Comparison of ENCODE assay signal across 22 cellular contexts in the genomic region with DNA sequence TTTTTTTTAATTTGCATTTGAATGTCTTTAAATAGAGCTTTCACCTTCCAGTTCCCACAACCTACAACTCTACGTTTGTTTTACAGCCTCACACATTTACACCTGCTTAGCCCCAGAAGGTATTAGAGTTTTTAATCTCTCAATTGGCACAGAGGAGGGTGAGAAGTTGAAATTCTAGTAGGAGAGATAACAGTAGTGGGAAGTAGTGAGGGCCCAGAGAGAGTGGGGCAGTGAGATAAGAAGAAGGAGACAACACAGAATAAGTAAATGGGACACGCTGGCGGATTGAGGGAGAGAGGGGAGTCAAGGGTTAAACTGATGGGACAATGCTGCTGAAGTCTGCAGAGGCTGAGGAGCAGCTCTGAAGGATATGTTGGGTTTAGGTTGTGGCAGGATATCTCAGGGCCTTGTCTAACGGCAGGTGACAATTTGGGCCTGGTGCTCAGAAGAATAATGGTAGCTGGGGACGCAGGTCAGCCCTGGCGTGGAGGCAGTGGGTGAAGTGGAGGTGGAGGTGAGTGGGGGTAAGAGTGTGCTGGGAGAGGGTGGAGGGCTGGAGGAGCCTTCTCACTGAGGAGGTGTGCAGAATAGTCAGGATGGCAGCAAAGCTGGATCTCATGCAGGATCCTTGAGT.
A peak's percentile ranks its signal among the peaks of the same experiment; 100 is the strongest.
DNase-seq lines count a peak whose midpoint lies in the region; ATAC-seq, FAIRE-seq and TF ChIP-seq lines count a peak whose summit lies in the region.
"Had no signal": no experiment of that assay in that cellular context is flagged by ENCODE, and none has a peak within 500 bp of the region (broad histone marks: within the 10 kb centered on the region; RNA-seq: fewer than 3 reads in every experiment).

No MANE protein-coding gene starts in this region.

- H3K9me3 ChIP-seq in K562 (replicated peaks; ENCODE audit: control insufficient read depth, insufficient read depth, low read depth, low read length) = no peaks in the 10 kb centered on the region

- H3K36me3 ChIP-seq in K562 (ENCODE audit: control insufficient read depth, insufficient read depth, low read length) (no peaks in the 10 kb centered on the region), mesendoderm (ENCODE audit: control insufficient read depth, insufficient read depth, low read length) (no peaks in the 10 kb centered on the region)

- no peak for TF ChIP-seq POLR2A in K562 (conservative IDR thresholded peaks at IDR 0.05)

- H3K27me3 ChIP-seq in K562 (ENCODE audit: control insufficient read depth in 2 of 2, insufficient read depth in 2 of 2, low read length in 2 of 2) (peaks cover 2 to 16% of the 10 kb centered on the region in 2 experiments; a peak in 4 of 5 replicates), mesendoderm (ENCODE audit: insufficient read depth, low read length, poor library complexity) (peaks cover 2% of the 10 kb centered on the region)

- no peak overlapping the region for H3K56ac ChIP-seq in mesendoderm (ENCODE audit: low read length)

- H3K9ac ChIP-seq in K562 (ENCODE audit: insufficient read depth in 1 of 2, low read depth in 2 of 2, low read length in 2 of 2) (no peak overlapping the region), mesendoderm (ENCODE audit: low read length) (no peak overlapping the region)
- H3K9ac ChIP-seq: KMS-11 had no signal

- no peak overlapping the region for H4K8ac ChIP-seq in mesendoderm (ENCODE audit: low read depth, low read length)

- H2BK5ac ChIP-seq in mesendoderm (ENCODE audit: low read length) = no peak overlapping the region

- 8% methylated on average over 6 of the region's 6 CpGs for WGBS in K562 (ENCODE audit: insufficient coverage, low coverage, missing lambda C conversion rate)
- WGBS in mesendoderm (ENCODE audit: extremely low coverage, insufficient coverage, low lambda C conversion rate) = no CpG with 5 or more reads among the region's 6 CpGs

- H2AFZ ChIP-seq in K562 (ENCODE audit: low read depth, low read length) = peak overlapping the region; percentile 63; the same call in 1 of the 2 replicates

- in situ Hi-C loops in K562 (cut with MboI) = no loop called here

- peak overlapping the region; percentile 58 for H3K4me2 ChIP-seq in K562 (ENCODE audit: insufficient read depth, low read length)
- no peak overlapping the region for H3K4me2 ChIP-seq in mesendoderm (ENCODE audit: low read length)
- H3K4me2 ChIP-seq: KMS-11 had no signal

- H3K27ac ChIP-seq in K562 (ENCODE audit: extremely low read depth, low read depth, low read length) (no peak overlapping the region; the same call in 2 of the 3 replicates), mesendoderm (ENCODE audit: low read depth, low read length) (no peak overlapping the region)
- H3K27ac ChIP-seq: KMS-11, SK-N-MC had no signal

- POLR2A ChIA-PET in K562 (lab: Yijun Ruan, JAX) = interaction anchor here (1.0 to 2.2 kb wide), 5 partner anchors 11 to 22 kb away, joined by 3 to 9 read pairs (median 4); no protein-coding TSS in a partner anchor

- BruUV-seq in K562 (replicated peaks; lab: Mats Ljungman, UMichigan) = no TSS peak

- no peaks in the 10 kb centered on the region for H3K79me2 ChIP-seq in K562 (ENCODE audit: control insufficient read depth, insufficient read depth, low read length)
- H3K79me2 ChIP-seq in mesendoderm (ENCODE audit: control insufficient read depth, insufficient read depth, low read length) = no peaks in the 10 kb centered on the region

- H4K20me1 ChIP-seq in K562 (replicated peaks; ENCODE audit: control insufficient read depth, insufficient read depth, low read length) = no peaks in the 10 kb centered on the region

- no peak for TF ChIP-seq CTCF in K562 (IDR thresholded peaks at IDR 0.05 in 2 of 3, conservative IDR thresholded peaks at IDR 0.05 in 1 of 3; ENCODE audit: insufficient read depth in 2 of 3, low read depth in 1 of 3, low read length in 3 of 3)

- ATAC-seq in K562 = peak; percentile 67
- ATAC-seq in sciatic nerve = no peak
- ATAC-seq: CD8-positive, alpha-beta T cell had no signal

- H3K4ac ChIP-seq in mesendoderm (ENCODE audit: low read depth, low read length) = no peak overlapping the region

- no peak overlapping the region for H3K18ac ChIP-seq in mesendoderm (ENCODE audit: low read length)

- H3K4me1 ChIP-seq in K562 (replicated peaks in 1 of 2; ENCODE audit: control insufficient read depth in 2 of 2, insufficient read depth in 2 of 2, low read length in 2 of 2) (peaks cover 14 to 32% of the 10 kb centered on the region in 2 experiments; a peak in 4 of 5 replicates), mesendoderm (ENCODE audit: control insufficient read depth, low read depth, low read length) (peaks cover 15% of the 10 kb centered on the region)

- DNase-seq in CMK (ENCODE audit: low read depth) (peak; percentile 49), OCI-M1 (lab: John Stamatoyannopoulos, UW) (peak; percentile 92), K562 (ENCODE audit: extremely low read depth in 1 of 4, low spot score in 3 of 4) (peak; percentile 38 to 75 (median 57)), mesendoderm (peak; percentile 81), sciatic nerve (ENCODE audit: low spot score) (no peak), HTR-8/SVneo (ENCODE audit: insufficient read length, low spot score) (no peak), RPMI8226 (no peak), SIG-M5 (lab: John Stamatoyannopoulos, UW) (no peak)
- DNase-seq: 8988T; Calu3; CD8-positive, alpha-beta T cell; DMS153; GDM1; NCI-H1105; NCI-H2029 treated with DMSO at 0.1 percent for 48 hours; NCI-H226; NCI-H510A treated with DMSO at 0.1 percent for 48 hours; NCI-H774; SHP77 had no signal

- no peak overlapping the region for H2AK5ac ChIP-seq in mesendoderm (ENCODE audit: low read length)

- H3K23ac ChIP-seq in mesendoderm (ENCODE audit: low read length) = no peak overlapping the region

- H3K9me1 ChIP-seq in K562 (ENCODE audit: control insufficient read depth, insufficient read depth, low read length) = no peaks in the 10 kb centered on the region

- H2BK15ac ChIP-seq in mesendoderm (replicated peaks; ENCODE audit: low read depth) = no peak overlapping the region

- FAIRE-seq in K562 (lab: Jason Lieb, UNC) (peak; percentile 66), HTR-8/SVneo (lab: Jason Lieb, UNC) (no peak)
- FAIRE-seq: H54 had no signal

- H3K4me3 ChIP-seq in K562 (no peak overlapping the region), mesendoderm (ENCODE audit: low read length) (no peak overlapping the region)
- H3K4me3 ChIP-seq: SK-N-MC had no signal

- intact Hi-C loops in K562 (cut with micrococcal nuclease) (no loop called here), sciatic nerve (cut with DNase I) (no loop called here)

- TF ChIP-seq RAD21 in K562 (CRISPR knock-in tag; conservative IDR thresholded peaks at IDR 0.05 in 1 of 2, IDR thresholded peaks at IDR 0.05 in 1 of 2) = no peak

- H3K79me1 ChIP-seq in mesendoderm (ENCODE audit: low read length) = no peaks in the 10 kb centered on the region

- TF ChIP-seq EP300 in K562 (IDR thresholded peaks at IDR 0.05; ENCODE audit: low read length) = peak; percentile 74; the same call in 1 of the 2 replicates

- CTCF ChIA-PET in K562 (lab: Yijun Ruan, JAX; ENCODE audit: low intra/inter-chr PET ratio) = no interaction called here

- H4K5ac ChIP-seq in mesendoderm (ENCODE audit: low read length) = no peak overlapping the region

- no peak overlapping the region for H2BK120ac ChIP-seq in mesendoderm (ENCODE audit: low read depth, low read length)

TF ChIP-seq in K562, 482 proteins besides CTCF, POLR2A, EP300 and RAD21 (continues in another document):
- TF ChIP-seq CREM (IDR thresholded peaks at IDR 0.05; ENCODE audit: low read depth) = no peak
- no peak for TF ChIP-seq ZNF707 (CRISPR knock-in tag; conservative IDR thresholded peaks at IDR 0.05)
- TF ChIP-seq, protein P1, sequence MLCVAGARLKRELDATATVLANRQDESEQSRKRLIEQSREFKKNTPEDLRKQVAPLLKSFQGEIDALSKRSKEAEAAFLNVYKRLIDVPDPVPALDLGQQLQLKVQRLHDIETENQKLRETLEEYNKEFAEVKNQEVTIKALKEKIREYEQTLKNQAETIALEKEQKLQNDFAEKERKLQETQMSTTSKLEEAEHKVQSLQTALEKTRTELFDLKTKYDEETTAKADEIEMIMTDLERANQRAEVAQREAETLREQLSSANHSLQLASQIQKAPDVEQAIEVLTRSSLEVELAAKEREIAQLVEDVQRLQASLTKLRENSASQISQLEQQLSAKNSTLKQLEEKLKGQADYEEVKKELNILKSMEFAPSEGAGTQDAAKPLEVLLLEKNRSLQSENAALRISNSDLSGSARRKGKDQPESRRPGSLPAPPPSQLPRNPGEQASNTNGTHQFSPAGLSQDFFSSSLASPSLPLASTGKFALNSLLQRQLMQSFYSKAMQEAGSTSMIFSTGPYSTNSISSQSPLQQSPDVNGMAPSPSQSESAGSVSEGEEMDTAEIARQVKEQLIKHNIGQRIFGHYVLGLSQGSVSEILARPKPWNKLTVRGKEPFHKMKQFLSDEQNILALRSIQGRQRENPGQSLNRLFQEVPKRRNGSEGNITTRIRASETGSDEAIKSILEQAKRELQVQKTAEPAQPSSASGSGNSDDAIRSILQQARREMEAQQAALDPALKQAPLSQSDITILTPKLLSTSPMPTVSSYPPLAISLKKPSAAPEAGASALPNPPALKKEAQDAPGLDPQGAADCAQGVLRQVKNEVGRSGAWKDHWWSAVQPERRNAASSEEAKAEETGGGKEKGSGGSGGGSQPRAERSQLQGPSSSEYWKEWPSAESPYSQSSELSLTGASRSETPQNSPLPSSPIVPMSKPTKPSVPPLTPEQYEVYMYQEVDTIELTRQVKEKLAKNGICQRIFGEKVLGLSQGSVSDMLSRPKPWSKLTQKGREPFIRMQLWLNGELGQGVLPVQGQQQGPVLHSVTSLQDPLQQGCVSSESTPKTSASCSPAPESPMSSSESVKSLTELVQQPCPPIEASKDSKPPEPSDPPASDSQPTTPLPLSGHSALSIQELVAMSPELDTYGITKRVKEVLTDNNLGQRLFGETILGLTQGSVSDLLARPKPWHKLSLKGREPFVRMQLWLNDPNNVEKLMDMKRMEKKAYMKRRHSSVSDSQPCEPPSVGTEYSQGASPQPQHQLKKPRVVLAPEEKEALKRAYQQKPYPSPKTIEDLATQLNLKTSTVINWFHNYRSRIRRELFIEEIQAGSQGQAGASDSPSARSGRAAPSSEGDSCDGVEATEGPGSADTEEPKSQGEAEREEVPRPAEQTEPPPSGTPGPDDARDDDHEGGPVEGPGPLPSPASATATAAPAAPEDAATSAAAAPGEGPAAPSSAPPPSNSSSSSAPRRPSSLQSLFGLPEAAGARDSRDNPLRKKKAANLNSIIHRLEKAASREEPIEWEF (CRISPR knock-in tag; IDR thresholded peaks at IDR 0.05) = no peak
- no peak for TF ChIP-seq ZNF79 (CRISPR knock-in tag; IDR thresholded peaks at IDR 0.05; ENCODE audit: low read depth)
- no peak for TF ChIP-seq ELF1 (tag; IDR thresholded peaks at IDR 0.05)
- no peak for TF ChIP-seq NELFE (IDR thresholded peaks at IDR 0.05; ENCODE audit: insufficient read depth, insufficient read length)
- TF ChIP-seq, protein P2, sequence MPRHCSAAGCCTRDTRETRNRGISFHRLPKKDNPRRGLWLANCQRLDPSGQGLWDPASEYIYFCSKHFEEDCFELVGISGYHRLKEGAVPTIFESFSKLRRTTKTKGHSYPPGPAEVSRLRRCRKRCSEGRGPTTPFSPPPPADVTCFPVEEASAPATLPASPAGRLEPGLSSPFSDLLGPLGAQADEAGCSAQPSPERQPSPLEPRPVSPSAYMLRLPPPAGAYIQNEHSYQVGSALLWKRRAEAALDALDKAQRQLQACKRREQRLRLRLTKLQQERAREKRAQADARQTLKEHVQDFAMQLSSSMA (CRISPR knock-in tag; IDR thresholded peaks at IDR 0.05) = no peak

Comparison
In these comparisons a context has a peak if more than half of its experiments do, and no peak if none do; other contexts are left out.
1. DNase-seq: peak in CMK (single experiment), OCI-M1 (single experiment), K562 (4 of 4) and mesendoderm (single experiment); none in sciatic nerve (single experiment), HTR-8/SVneo (single experiment), RPMI8226 (single experiment) and SIG-M5 (single experiment).